ENCODE assay signal across 14 cellular contexts in the genomic region with DNA sequence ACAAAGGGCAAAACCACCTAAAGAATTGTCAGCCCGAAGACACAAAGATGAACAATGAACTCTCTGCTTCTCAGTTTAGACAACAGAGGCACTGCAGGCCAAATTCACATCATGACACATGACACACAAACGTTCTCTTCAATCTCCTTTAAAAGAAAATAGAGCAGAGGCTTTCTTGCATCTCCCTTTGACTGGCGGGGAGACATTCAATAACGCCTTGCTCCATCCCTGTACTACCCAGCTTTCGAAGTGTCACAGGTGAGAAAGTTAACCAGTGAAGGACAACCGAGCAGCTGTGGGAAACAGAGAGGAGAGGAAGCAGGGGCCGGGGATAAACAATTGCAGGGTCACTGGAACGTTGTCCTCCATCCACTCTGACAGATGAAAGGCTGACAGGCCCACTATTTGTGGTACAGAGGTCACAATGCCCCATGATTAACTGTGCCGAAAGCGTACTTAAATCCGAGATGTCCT.
A peak's percentile ranks its signal among the peaks of the same experiment; 100 is the strongest.
DNase-seq lines count a peak whose midpoint lies in the region; ATAC-seq and TF ChIP-seq lines count a peak whose summit lies in the region.
"Had no signal": no experiment of that assay in that cellular context is flagged by ENCODE, and none has a peak within 500 bp of the region (broad histone marks: within the 10 kb centered on the region; RNA-seq: fewer than 3 reads in every experiment).

No MANE protein-coding gene starts in this region.

- no peak overlapping the region for H3K27ac ChIP-seq in colonic mucosa
- H3K27ac ChIP-seq: 22Rv1, BLaER1, Peyer's patch had no signal

- no peaks in the 10 kb centered on the region for H3K9me3 ChIP-seq in colonic mucosa
- H3K9me3 ChIP-seq: BLaER1, Peyer's patch had no signal

- intact Hi-C loops in colonic mucosa (cut with DNase I) = no loop called here

- H3K27ac Mint-ChIP-seq in brain (peak overlapping the region in 3 of 5 experiments; percentile 61 to 76 (median 75)), type B pancreatic cell (peak overlapping the region; percentile 9)

- no peaks in the 10 kb centered on the region for H3K4me1 ChIP-seq in colonic mucosa
- H3K4me1 ChIP-seq: BLaER1, Peyer's patch had no signal

- H3K27me3 Mint-ChIP-seq in brain (no peaks in the 10 kb centered on the region), type B pancreatic cell (no peaks in the 10 kb centered on the region)

- DNase-seq in NCI-H146 (lab: John Stamatoyannopoulos, UW) = peak; percentile 51
- DNase-seq in NCI-H146 treated with DMSO at 0.1 percent for 48 hours (lab: John Stamatoyannopoulos, UW; ENCODE audit: unreplicated experiment) = no peak
- DNase-seq in lung microvascular endothelial cell (ENCODE audit: low read depth in 2 of 2) = peak; percentile 46 to 92
- DNase-seq in type B pancreatic cell (ENCODE audit: extremely low spot score, unreplicated experiment) = no peak
- DNase-seq in colonic mucosa = no peak
- DNase-seq: NCI-H1436 treated with DMSO at 0.1 percent for 48 hours, NCI-H2107, Peyer's patch had no signal

- TF ChIP-seq CTCF in brain (conservative IDR thresholded peaks at IDR 0.05) = no peak
- no peak for TF ChIP-seq CTCF in type B pancreatic cell (conservative IDR thresholded peaks at IDR 0.05)
- no peak for TF ChIP-seq CTCF in colonic mucosa (IDR thresholded peaks at IDR 0.05)

- no peaks in the 10 kb centered on the region for H3K36me3 Mint-ChIP-seq in brain
- H3K36me3 Mint-ChIP-seq in type B pancreatic cell = no peaks in the 10 kb centered on the region

- peaks cover 0 to 6% (median 0%) of the 10 kb centered on the region in 5 experiments for H3K9me3 Mint-ChIP-seq in brain
- peaks cover 5% of the 10 kb centered on the region for H3K9me3 Mint-ChIP-seq in type B pancreatic cell

- no peak for ATAC-seq in GM19395 (IDR thresholded peaks at IDR 0.05; ENCODE audit: unreplicated experiment)
- ATAC-seq in GM21360 (IDR thresholded peaks at IDR 0.05; ENCODE audit: unreplicated experiment) = no peak
- ATAC-seq: K562 had no signal

- no peak overlapping the region for H3K4me3 ChIP-seq in colonic mucosa
- H3K4me3 ChIP-seq: BLaER1, K562, Peyer's patch had no signal

- H3K27me3 ChIP-seq in colonic mucosa = no peaks in the 10 kb centered on the region
- H3K27me3 ChIP-seq: BLaER1, Peyer's patch had no signal

- peaks cover 33% of the 10 kb centered on the region for H3K4me1 Mint-ChIP-seq in brain
- peaks cover 23% of the 10 kb centered on the region for H3K4me1 Mint-ChIP-seq in type B pancreatic cell (ENCODE audit: unreplicated experiment)

- no peaks in the 10 kb centered on the region for H3K36me3 ChIP-seq in colonic mucosa
- H3K36me3 ChIP-seq: BLaER1, Peyer's patch had no signal

- H3K4me3 Mint-ChIP-seq in brain (no peak overlapping the region), type B pancreatic cell (no peak overlapping the region)

- no peak overlapping the region for H3K9ac ChIP-seq in colonic mucosa (ENCODE audit: low read depth in 2 of 2, low read length in 2 of 2)
- H3K9ac ChIP-seq: BLaER1 had no signal

Comparison
In these comparisons a context has a peak if more than half of its experiments do, and no peak if none do; other contexts are left out.
1. DNase-seq: peak in NCI-H146 (single experiment) and lung microvascular endothelial cell (2 of 2); none in NCI-H146 treated with DMSO at 0.1 percent for 48 hours (single experiment), type B pancreatic cell (single experiment) and colonic mucosa (single experiment).